1 cellular context compared by ENCODE assay signal in genomic region chr1:181079920-181080319, GRCh38.
TF ChIP-seq lines count a peak whose summit lies in the region.

No MANE protein-coding gene starts in this region.

TF ChIP-seq in SK-N-SH, 30 proteins besides CTCF, POLR2A, EP300 and RAD21 (continued from another document):
- TF ChIP-seq, protein P1, sequence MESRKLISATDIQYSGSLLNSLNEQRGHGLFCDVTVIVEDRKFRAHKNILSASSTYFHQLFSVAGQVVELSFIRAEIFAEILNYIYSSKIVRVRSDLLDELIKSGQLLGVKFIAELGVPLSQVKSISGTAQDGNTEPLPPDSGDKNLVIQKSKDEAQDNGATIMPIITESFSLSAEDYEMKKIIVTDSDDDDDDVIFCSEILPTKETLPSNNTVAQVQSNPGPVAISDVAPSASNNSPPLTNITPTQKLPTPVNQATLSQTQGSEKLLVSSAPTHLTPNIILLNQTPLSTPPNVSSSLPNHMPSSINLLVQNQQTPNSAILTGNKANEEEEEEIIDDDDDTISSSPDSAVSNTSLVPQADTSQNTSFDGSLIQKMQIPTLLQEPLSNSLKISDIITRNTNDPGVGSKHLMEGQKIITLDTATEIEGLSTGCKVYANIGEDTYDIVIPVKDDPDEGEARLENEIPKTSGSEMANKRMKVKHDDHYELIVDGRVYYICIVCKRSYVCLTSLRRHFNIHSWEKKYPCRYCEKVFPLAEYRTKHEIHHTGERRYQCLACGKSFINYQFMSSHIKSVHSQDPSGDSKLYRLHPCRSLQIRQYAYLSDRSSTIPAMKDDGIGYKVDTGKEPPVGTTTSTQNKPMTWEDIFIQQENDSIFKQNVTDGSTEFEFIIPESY (IDR thresholded peaks at IDR 0.05; ENCODE audit: borderline replicate concordance, low read depth), result no peak
- TF ChIP-seq RCOR1 (IDR thresholded peaks at IDR 0.05; ENCODE audit: low read length) (no peak), EZH2phosphoT487 (IDR thresholded peaks at IDR 0.05; ENCODE audit: borderline replicate concordance, low read depth) (no peak)
